19 cellular contexts compared by ENCODE assay signal in genomic region chr16:73051903-73052302, GRCh38. TPM values are rescaled to one million over a fixed set of nuclear protein-coding genes. Genes with fewer than 3 reads are reported as not detected.
DNase-seq lines count a peak whose midpoint lies in the region; ATAC-seq, FAIRE-seq and TF ChIP-seq lines count a peak whose summit lies in the region.
"Had no signal": no experiment of that assay in that cellular context is flagged by ENCODE, and none has a peak within 500 bp of the region (broad histone marks: within the 10 kb centered on the region; RNA-seq: fewer than 3 reads in every experiment).

No MANE protein-coding gene starts in this region.

- in situ Hi-C loops in IMR-90 (cut with MboI; ENCODE audit: low sequenced_read_pairs), result loop anchor here (10.0 to 25.0 kb wide), 2 partner anchors 207 to 1235 kb away; partner anchors contain the start of gene PSMD7

- no peak for ATAC-seq in IMR-90 (ENCODE audit: low read depth)
- ATAC-seq in lower lobe of right lung, result no peak
- ATAC-seq in HG02623 (IDR thresholded peaks at IDR 0.05; ENCODE audit: unreplicated experiment), result no peak

- no peaks in the 10 kb centered on the region for H3K9me3 Mint-ChIP-seq in astrocyte (ENCODE audit: unreplicated experiment)

- H4K91ac ChIP-seq in IMR-90 (ENCODE audit: insufficient read depth, low read depth, low read length), result peak overlapping the region; percentile 48; the same call in 1 of the 2 replicates

- H3K36me3 Mint-ChIP-seq in astrocyte (ENCODE audit: low read depth, unreplicated experiment), result no peaks in the 10 kb centered on the region

- peaks cover 94% of the 10 kb centered on the region for H3K79me2 ChIP-seq in astrocyte (ENCODE audit: insufficient read depth, low read length)

- H3K4me3 Mint-ChIP-seq in astrocyte (ENCODE audit: unreplicated experiment), result no peak overlapping the region

- peak overlapping the region; percentile 88 for H3K4me2 ChIP-seq in IMR-90 (ENCODE audit: low read depth, low read length)
- H3K4me2 ChIP-seq in astrocyte (ENCODE audit: low read length), result peak overlapping the region; percentile 87

- peak overlapping the region; percentile 30; the same call in 1 of the 2 replicates for H2BK20ac ChIP-seq in IMR-90 (ENCODE audit: low read depth, low read length)

- intact Hi-C loops in IMR-90 (cut with micrococcal nuclease), result loop anchor here (5.0 to 10.0 kb wide), 6 partner anchors 363 to 927 kb away; no protein-coding TSS in a partner anchor
- intact Hi-C loops in lower lobe of right lung (cut with DNase I), result no loop called here
- intact Hi-C loops in stomach (cut with DNase I; ENCODE audit: low total_unique reads), result no loop called here

- H4K5ac ChIP-seq in IMR-90 (ENCODE audit: low read depth, low read length), result peak overlapping the region; percentile 85

- CTCF ChIA-PET in IMR-90 (lab: Yijun Ruan, JAX), result interaction anchor here (1.2 kb wide), 1 partner anchor 220 kb away, joined by 4 read pairs; no protein-coding TSS in a partner anchor

- H3K9me3 ChIP-seq in IMR-90 (ENCODE audit: control insufficient read depth, insufficient read depth, low read length) (no peaks in the 10 kb centered on the region), astrocyte (ENCODE audit: insufficient read depth, low read depth, low read length) (no peaks in the 10 kb centered on the region), lower lobe of right lung (no peaks in the 10 kb centered on the region), stomach (no peaks in the 10 kb centered on the region)
- H3K9me3 ChIP-seq: BLaER1 treated with 17β-estradiol and CSF1 and Interleukin-3, amounts not matched to agents 10 nM and 100 nM; spleen had no signal

- WGBS in IMR-90 (ENCODE audit: extremely low coverage in 2 of 2, insufficient read length in 1 of 2), 2 experiments, result no CpG with 5 or more reads among the region's 9 CpGs
- 78 to 92% (median 89%) methylated on average over 9 of the region's 9 CpGs for WGBS in stomach, 5 donors

- peak overlapping the region; percentile 59 for H3K18ac ChIP-seq in IMR-90 (ENCODE audit: low read depth, low read length)

- H3K79me1 ChIP-seq in IMR-90 (ENCODE audit: low read depth in 1 of 2, low read length in 2 of 2), result peaks cover 25 to 73% of the 10 kb centered on the region in 2 experiments; a peak in 3 of 4 replicates

- peak overlapping the region; percentile 95; the same call in 1 of the 2 replicates for H3K14ac ChIP-seq in IMR-90 (replicated peaks; ENCODE audit: low read depth, low read length)

- peaks cover 46% of the 10 kb centered on the region for H3K4me1 ChIP-seq in IMR-90 (ENCODE audit: control insufficient read depth, insufficient read depth, low read length)
- H3K4me1 ChIP-seq in astrocyte (ENCODE audit: insufficient read depth, low read length), result peaks cover 68% of the 10 kb centered on the region
- peaks cover 87% of the 10 kb centered on the region for H3K4me1 ChIP-seq in lower lobe of right lung
- H3K4me1 ChIP-seq in stomach, result peaks cover 43 to 92% (median 72%) of the 10 kb centered on the region in 4 donors

- peak overlapping the region; percentile 99 for H2BK5ac ChIP-seq in IMR-90 (ENCODE audit: low read depth, low read length, poor library complexity, severe bottlenecking)

- H3K56ac ChIP-seq in IMR-90 (ENCODE audit: extremely low read depth, insufficient read depth, low read length), result peak overlapping the region; percentile 8; the same call in 1 of the 2 replicates

- POLR2A ChIA-PET in IMR-90 (lab: Charles Lee; ENCODE audit: unreplicated experiment), result interaction anchor here (0.6 to 0.7 kb wide), 2 partner anchors 179 to 212 kb away, joined by 4 read pairs; no protein-coding TSS in a partner anchor

- peaks cover 35% of the 10 kb centered on the region for H3K4me1 Mint-ChIP-seq in astrocyte (ENCODE audit: low read depth, unreplicated experiment)

- peaks cover under 1% of the 10 kb centered on the region; the same call in 1 of the 2 replicates for H4K20me1 ChIP-seq in IMR-90 (ENCODE audit: insufficient read depth, low read length)
- no peaks in the 10 kb centered on the region for H4K20me1 ChIP-seq in astrocyte (ENCODE audit: insufficient read depth, low read length)

- H3K27ac ChIP-seq in IMR-90 (ENCODE audit: insufficient read depth, low read length) (peak overlapping the region; percentile 68; the same call in 1 of the 2 replicates), astrocyte (ENCODE audit: low read depth, low read length) (peak overlapping the region; percentile 93), lower lobe of right lung (peak overlapping the region; percentile 95), stomach (peak overlapping the region in 4 of 5 donors; percentile 91 to 98 (median 94))
- H3K27ac ChIP-seq: BLaER1 treated with 17β-estradiol and CSF1 and Interleukin-3, amounts not matched to agents 10 nM and 100 nM; SK-N-MC had no signal

- peaks cover 2% of the 10 kb centered on the region for H3K27me3 Mint-ChIP-seq in astrocyte (ENCODE audit: low read depth, unreplicated experiment)

- peak overlapping the region; percentile 98 for H2BK120ac ChIP-seq in IMR-90 (ENCODE audit: low read depth, low read length)

- no peak overlapping the region for H2BK15ac ChIP-seq in IMR-90 (ENCODE audit: low read depth, low read length)

- H3K4ac ChIP-seq in IMR-90 (ENCODE audit: low read depth, low read length), result peak overlapping the region; percentile 59

- H3K4me3 ChIP-seq in IMR-90 (ENCODE audit: insufficient read depth, low read depth, low read length), result peak overlapping the region; percentile 6; the same call in 1 of the 2 replicates
- H3K4me3 ChIP-seq in astrocyte (ENCODE audit: insufficient read depth, low read depth, low read length), result no peak overlapping the region
- H3K4me3 ChIP-seq in lower lobe of right lung, result no peak overlapping the region
- no peak overlapping the region for H3K4me3 ChIP-seq in stomach
- H3K4me3 ChIP-seq: BLaER1 treated with 17β-estradiol and CSF1 and Interleukin-3, amounts not matched to agents 10 nM and 100 nM; SK-N-MC; spleen had no signal

- H3K9ac ChIP-seq in IMR-90 (ENCODE audit: low read depth, low read length) (peak overlapping the region; percentile 85), astrocyte (ENCODE audit: low read length) (peak overlapping the region; percentile 90)
- H3K9ac ChIP-seq: BLaER1 treated with 17β-estradiol and CSF1 and Interleukin-3, amounts not matched to agents 10 nM and 100 nM had no signal

- no peaks in the 10 kb centered on the region for H3K27me3 ChIP-seq in IMR-90 (ENCODE audit: control insufficient read depth, insufficient read depth, low read length)
- H3K27me3 ChIP-seq in astrocyte (ENCODE audit: insufficient read depth, low read length), result no peaks in the 10 kb centered on the region
- H3K27me3 ChIP-seq in lower lobe of right lung (ENCODE audit: low read depth), result no peaks in the 10 kb centered on the region
- H3K27me3 ChIP-seq in stomach, result peaks cover 0 to 18% (median 0%) of the 10 kb centered on the region in 3 donors

- H3K36me3 ChIP-seq in IMR-90 (ENCODE audit: control insufficient read depth, insufficient read depth, low read length) (no peaks in the 10 kb centered on the region), astrocyte (ENCODE audit: insufficient read depth, low read length) (no peaks in the 10 kb centered on the region), lower lobe of right lung (no peaks in the 10 kb centered on the region), stomach (no peaks in the 10 kb centered on the region)
- H3K36me3 ChIP-seq: BLaER1 treated with 17β-estradiol and CSF1 and Interleukin-3, amounts not matched to agents 10 nM and 100 nM; spleen had no signal

- no peak for FAIRE-seq in astrocyte (lab: Jason Lieb, UNC)

- peak; percentile 59 for DNase-seq in IMR-90
- DNase-seq in astrocyte (ENCODE audit: low read depth), result no peak
- no peak for DNase-seq in lower lobe of right lung
- no peak for DNase-seq in stomach
- DNase-seq in central memory CD4-positive, alpha-beta T cell, result no peak
- DNase-seq in T-helper 2 cell, result no peak
- DNase-seq: activated CD4-positive, alpha-beta T cell treated with anti-CD3 and anti-CD28 coated beads, Interleukin-2, amount 50 U/mL, for 4 hours; cerebellar nuclear complex; DMS79 treated with DMSO at 0.1 percent for 48 hours; glutamatergic neuron; Kasumi-1; NCI-H1436; NCI-H446; occipital lobe; spleen; stimulated activated naive CD4-positive, alpha-beta T cell treated with Interleukin-2 at 50 U/mL for 16 hours had no signal

- TF ChIP-seq RAD21 in IMR-90 (IDR thresholded peaks at IDR 0.05; ENCODE audit: low read length), result no peak

- H2AK5ac ChIP-seq in IMR-90 (ENCODE audit: low read depth, low read length), result peak overlapping the region; percentile 5; the same call in 1 of the 2 replicates

- H3K9me1 ChIP-seq in IMR-90 (ENCODE audit: insufficient read depth, low read length), result peaks cover 3% of the 10 kb centered on the region; the same call in 1 of the 2 replicates

- peak overlapping the region; percentile 100; the same call in 1 of the 2 replicates for H3K23ac ChIP-seq in IMR-90 (ENCODE audit: low read depth, low read length)

- TF ChIP-seq POLR2A in IMR-90 (IDR thresholded peaks at IDR 0.05; ENCODE audit: low read depth, low read length) (no peak), stomach (IDR thresholded peaks at IDR 0.05) (no peak)

- H2AFZ ChIP-seq in IMR-90 (replicated peaks; ENCODE audit: low read length, poor library complexity) (peak overlapping the region; percentile 57), astrocyte (ENCODE audit: low read depth, low read length) (no peak overlapping the region)

- TF ChIP-seq CTCF in IMR-90 (conservative IDR thresholded peaks at IDR 0.05; ENCODE audit: low read depth, low read length) (no peak), astrocyte (IDR thresholded peaks at IDR 0.05; ENCODE audit: insufficient read depth, low read depth, low read length) (no peak), lower lobe of right lung (IDR thresholded peaks at IDR 0.05) (no peak), stomach (IDR thresholded peaks at IDR 0.05) (no peak)

- H4K8ac ChIP-seq in IMR-90 (ENCODE audit: low read depth in 2 of 2, low read length in 2 of 2), result peak overlapping the region; percentile 60 to 98

- no peak for TF ChIP-seq EP300 in stomach (IDR thresholded peaks at IDR 0.05)

- no peak overlapping the region for H3K27ac Mint-ChIP-seq in astrocyte (ENCODE audit: unreplicated experiment)

- no TSS peak for BruUV-seq in IMR-90 (replicated peaks; lab: Mats Ljungman, UMichigan)

- no peak overlapping the region for H2AK9ac ChIP-seq in IMR-90 (replicated peaks; ENCODE audit: low read depth, low read length, poor library complexity)

- dilution Hi-C loops in IMR-90 (cut with HindIII; ENCODE audit: low sequenced_read_pairs, unreplicated experiment), result no loop called here

TF ChIP-seq in IMR-90, 13 proteins besides CTCF, POLR2A, EP300 and RAD21 (continues in another document):
- no peak for TF ChIP-seq BHLHE40 (IDR thresholded peaks at IDR 0.05; ENCODE audit: low read depth, low read length)
- no peak for TF ChIP-seq CHD1 (IDR thresholded peaks at IDR 0.05; ENCODE audit: low read depth, low read length)
- no peak for TF ChIP-seq SMC3 (IDR thresholded peaks at IDR 0.05; ENCODE audit: low read depth, low read length)
- no peak for TF ChIP-seq FOS (IDR thresholded peaks at IDR 0.05; ENCODE audit: low read depth, low read length)

RNA-seq across cellular contexts. Expression of gene ZFHX3, which starts 4.0 kb away (rescaled TPM):
- total RNA-seq in IMR-90 (2012; rRNA removed) (1.4 and 2.2 TPM in 2 replicates), astrocyte (18.0 and 19.7 TPM in 2 replicates), lower lobe of right lung (29.3 TPM), stomach (10 to 100 TPM; 11.7 to 27.5 (median 13.6) TPM)
- polyA plus RNA-seq in IMR-90 (2012; rRNA removed) (1.7 and 2.0 TPM in 2 replicates), stomach (1 to 10 TPM; 1.1 to 2.1 (median 1.5) TPM)
- 0.78 and 1.1 TPM in 2 replicates for polyA plus RNA-seq in IMR-90 (2012; cell fraction: cytosol; rRNA removed)
- polyA plus RNA-seq in IMR-90 (2012; cell fraction: nucleus; rRNA removed; ENCODE audit: low replicate concordance), result 1.9 and 2.8 TPM in 2 replicates
